22 cellular contexts compared by ENCODE assay signal in genomic region chr7:47213276-47213675, GRCh38.
"Had no signal": no experiment of that assay in that cellular context is flagged by ENCODE, and none has a peak within 500 bp of the region (broad histone marks: within the 10 kb centered on the region; RNA-seq: fewer than 3 reads in every experiment).

No MANE protein-coding gene starts in this region.

- H3K9me3 ChIP-seq: colonic mucosa, lower lobe of right lung, mucosa of descending colon had no signal

- H3K4me3 ChIP-seq: colonic mucosa, gastrocnemius medialis, heart right ventricle, left lung, lower lobe of right lung, mucosa of descending colon had no signal

- H3K36me3 Mint-ChIP-seq: mesothelial cell of epicardium had no signal

- H3K27ac Mint-ChIP-seq: dendritic cell treated with granulocyte-macrophage colony-stimulating factor and Interleukin-4, amounts not matched to agents 40 ng/mL and 50 ng/mL, for 4 days; effector memory CD8-positive, alpha-beta T cell; endodermal cell; mesothelial cell of epicardium had no signal

- H3K27me3 ChIP-seq: colonic mucosa, gastrocnemius medialis, left lung had no signal

- H3K27me3 Mint-ChIP-seq: effector memory CD8-positive, alpha-beta T cell had no signal

- H3K9me3 Mint-ChIP-seq: dendritic cell treated with granulocyte-macrophage colony-stimulating factor and Interleukin-4, amounts not matched to agents 40 ng/mL and 50 ng/mL, for 4 days had no signal

- DNase-seq: colonic mucosa; cortex of kidney; effector CD8-positive, alpha-beta T cell; effector memory CD8-positive, alpha-beta T cell; endodermal cell; erythroblast; foreskin keratinocyte; gastrocnemius medialis; glutamatergic neuron; head of caudate nucleus; heart right ventricle; hippocampal formation; left cardiac atrium; left lung; left ventricle myocardium superior; lower lobe of right lung; mesenchymal stem cell; mucosa of descending colon had no signal

- ATAC-seq: effector memory CD8-positive, alpha-beta T cell; esophagus mucosa; foreskin keratinocyte; gastrocnemius medialis; heart right ventricle; left cardiac atrium; left lung; left ventricle myocardium superior; lower lobe of right lung; mucosa of descending colon had no signal

- H3K36me3 ChIP-seq: colonic mucosa, gastrocnemius medialis, heart right ventricle, left lung, lower lobe of right lung had no signal

- H3K4me3 Mint-ChIP-seq: dendritic cell treated with granulocyte-macrophage colony-stimulating factor and Interleukin-4, amounts not matched to agents 40 ng/mL and 50 ng/mL, for 4 days; effector memory CD8-positive, alpha-beta T cell; endodermal cell; mesothelial cell of epicardium had no signal

- H3K27ac ChIP-seq: colonic mucosa, epithelial cell of prostate, foreskin keratinocyte, gastrocnemius medialis, heart right ventricle, left lung, lower lobe of right lung had no signal

- H3K4me1 ChIP-seq: colonic mucosa, foreskin keratinocyte, gastrocnemius medialis, left lung, lower lobe of right lung had no signal
